1 cellular context compared by ENCODE assay signal in genomic region chr4:153788064-153788418, GRCh38.
TF ChIP-seq lines count a peak whose summit lies in the region.

No MANE protein-coding gene starts in this region.

TF ChIP-seq in H1, 55 proteins besides CTCF, POLR2A, EP300 and RAD21:
- TF ChIP-seq SIN3A (conservative IDR thresholded peaks at IDR 0.05 in 1 of 2, IDR thresholded peaks at IDR 0.05 in 1 of 2; ENCODE audit: low read depth in 1 of 2, low read length in 2 of 2) (peak in 1 of 2 experiments; percentile 57; a peak in 1 of 4 replicates), TEAD4 (IDR thresholded peaks at IDR 0.05; ENCODE audit: low read depth, low read length) (no peak), CEBPB (IDR thresholded peaks at IDR 0.05; ENCODE audit: low read depth, low read length) (no peak), EZH2 (IDR thresholded peaks at IDR 0.05; ENCODE audit: low read depth, low read length, severe bottlenecking) (no peak), PHF8 (conservative IDR thresholded peaks at IDR 0.05; ENCODE audit: low read depth, low read length) (0 out of 2 replicates have a peak, but pooled peaks have one; percentile 2), CHD1 (IDR thresholded peaks at IDR 0.05; ENCODE audit: low read depth, low read length) (0 out of 2 replicates have a peak, but pooled peaks have one; percentile 54)
